ENCODE assay signal across 20 cellular contexts in the genomic region with DNA sequence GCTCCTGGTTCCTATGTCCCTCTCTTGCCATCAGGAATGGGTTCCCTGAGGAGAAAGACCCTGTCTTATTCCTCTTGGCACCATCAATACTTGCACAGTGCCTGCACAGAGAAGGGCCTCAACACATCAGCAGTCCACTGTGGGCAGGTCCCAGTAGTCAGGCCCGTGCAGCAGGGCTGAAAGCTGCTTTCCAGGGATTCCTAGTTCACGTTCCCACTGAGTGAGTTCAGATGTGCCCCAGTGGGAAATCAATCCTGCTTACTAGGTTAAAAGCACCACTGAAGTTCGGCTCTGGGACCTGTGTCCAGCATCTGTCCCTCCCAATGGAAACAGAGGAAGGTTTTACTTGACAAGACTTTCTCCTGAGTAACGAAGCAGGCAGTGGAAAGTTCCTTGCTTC. TPM values are rescaled to one million over a fixed set of nuclear protein-coding genes. Genes with fewer than 3 reads are reported as not detected.
A peak's percentile ranks its signal among the peaks of the same experiment; 100 is the strongest.
DNase-seq lines count a peak whose midpoint lies in the region; ATAC-seq and TF ChIP-seq lines count a peak whose summit lies in the region.
"Had no signal": no experiment of that assay in that cellular context is flagged by ENCODE, and none has a peak within 500 bp of the region (broad histone marks: within the 10 kb centered on the region; RNA-seq: fewer than 3 reads in every experiment).

No MANE protein-coding gene starts in this region.

- H3K27me3 ChIP-seq in adrenal gland (no peaks in the 10 kb centered on the region), osteoblast (ENCODE audit: insufficient read depth, low read length) (no peaks in the 10 kb centered on the region), BE2C (no peaks in the 10 kb centered on the region)

- DNase-seq in activated CD4-positive, alpha-beta T cell treated with anti-CD3 and anti-CD28 coated beads for 36 hours, result no peak
- DNase-seq in activated CD4-positive, alpha-beta T cell treated with anti-CD3 and anti-CD28 coated beads, Interleukin-2, amount 50 U/mL, for 1 hour, result no peak
- DNase-seq in T-cell (no peak), adrenal gland (no peak), osteoblast (ENCODE audit: insufficient read length, low spot score, missing footprints) (peak; percentile 63), BE2C (no peak), NCI-H748 (lab: John Stamatoyannopoulos, UW; ENCODE audit: unreplicated experiment) (no peak)
- DNase-seq: AML-193, NCI-H1092 treated with DMSO at 0.1 percent for 48 hours, NCI-H146, NCI-H2029 treated with DMSO at 0.1 percent for 48 hours, NCI-H774, OCI-M1 had no signal

- no peak overlapping the region for H2AFZ ChIP-seq in osteoblast (ENCODE audit: low read length)

- H3K27ac Mint-ChIP-seq in activated CD4-positive, alpha-beta T cell treated with anti-CD3 and anti-CD28 coated beads for 36 hours, result peak overlapping the region; percentile 77
- peak overlapping the region; percentile 39 to 43 for H3K27ac Mint-ChIP-seq in T-cell

- peak overlapping the region in 3 of 5 donors; percentile 24 to 74 (median 48) for H3K27ac ChIP-seq in adrenal gland
- no peak overlapping the region for H3K27ac ChIP-seq in osteoblast (ENCODE audit: low read depth, low read length)
- H3K27ac ChIP-seq: 22Rv1, SK-N-MC had no signal

- no peaks in the 10 kb centered on the region for H3K9me3 Mint-ChIP-seq in activated CD4-positive, alpha-beta T cell treated with anti-CD3 and anti-CD28 coated beads for 36 hours (ENCODE audit: low read depth)
- no peaks in the 10 kb centered on the region for H3K9me3 Mint-ChIP-seq in T-cell

- H3K4me3 ChIP-seq in adrenal gland (no peak overlapping the region), osteoblast (ENCODE audit: insufficient read depth, low read length) (no peak overlapping the region), BE2C (ENCODE audit: low read depth, low read length) (no peak overlapping the region)
- H3K4me3 ChIP-seq: GM12878, SK-N-MC had no signal

- H3K4me1 Mint-ChIP-seq in activated CD4-positive, alpha-beta T cell treated with anti-CD3 and anti-CD28 coated beads for 36 hours, result peaks cover 87% of the 10 kb centered on the region
- H3K4me1 Mint-ChIP-seq in T-cell, result peaks cover 80 to 90% (median 85%) of the 10 kb centered on the region in 3 donors

- ATAC-seq in activated CD4-positive, alpha-beta T cell treated with anti-CD3 and anti-CD28 coated beads for 36 hours, result no peak
- ATAC-seq in T-cell (replicated peaks in 1 of 4), result no peak
- no peak for ATAC-seq in HG03135 (IDR thresholded peaks at IDR 0.05; ENCODE audit: unreplicated experiment)
- ATAC-seq: GM12878 had no signal

- TF ChIP-seq POLR2A in adrenal gland (IDR thresholded peaks at IDR 0.05), result no peak

- peaks cover 62% of the 10 kb centered on the region for H4K20me1 ChIP-seq in osteoblast (ENCODE audit: insufficient read depth, low read length)

- peaks cover 15 to 31% of the 10 kb centered on the region in 2 donors for H3K4me1 ChIP-seq in adrenal gland (replicated peaks in 1 of 2)
- H3K4me1 ChIP-seq in osteoblast (ENCODE audit: insufficient read depth, low read length), result no peaks in the 10 kb centered on the region
- H3K4me1 ChIP-seq in BE2C, result no peaks in the 10 kb centered on the region

- no peak overlapping the region for H3K4me2 ChIP-seq in osteoblast (ENCODE audit: insufficient read depth, low read length)

- TF ChIP-seq CTCF in adrenal gland (IDR thresholded peaks at IDR 0.05) (no peak), osteoblast (IDR thresholded peaks at IDR 0.05; ENCODE audit: extremely low read depth, low read depth, low read length) (no peak), BE2C (IDR thresholded peaks at IDR 0.05; ENCODE audit: low read depth, low read length) (no peak)

- H3K27me3 Mint-ChIP-seq in activated CD4-positive, alpha-beta T cell treated with anti-CD3 and anti-CD28 coated beads for 36 hours, result no peaks in the 10 kb centered on the region
- H3K27me3 Mint-ChIP-seq in T-cell, result no peaks in the 10 kb centered on the region

- H3K36me3 ChIP-seq in adrenal gland (replicated peaks in 1 of 2) (no peaks in the 10 kb centered on the region), osteoblast (ENCODE audit: insufficient read depth, low read length) (peaks cover 4% of the 10 kb centered on the region), BE2C (no peaks in the 10 kb centered on the region)

- 23 to 56% (median 43%) methylated on average over 2 to 4 of the region's 4 CpGs for WGBS in adrenal gland, 4 donors

- H3K79me2 ChIP-seq in osteoblast (ENCODE audit: insufficient read depth, low read length), result peaks cover 70% of the 10 kb centered on the region

- no peaks in the 10 kb centered on the region for H3K9me3 ChIP-seq in adrenal gland (replicated peaks in 1 of 3)
- no peaks in the 10 kb centered on the region for H3K9me3 ChIP-seq in osteoblast (ENCODE audit: low read depth, low read length)
- no peaks in the 10 kb centered on the region for H3K9me3 ChIP-seq in BE2C

- H3K4me3 Mint-ChIP-seq in activated CD4-positive, alpha-beta T cell treated with anti-CD3 and anti-CD28 coated beads for 36 hours, result no peak overlapping the region
- peak overlapping the region in 1 of 3 donors; percentile 57 for H3K4me3 Mint-ChIP-seq in T-cell

- POLR2A ChIA-PET in activated CD4-positive, alpha-beta T cell treated with anti-CD3 and anti-CD28 coated beads for 36 hours (lab: Charles Lee), result interaction anchor here (0.7 kb wide), 1 partner anchor 16 kb away, joined by 4 read pairs; a partner anchor contains a TSS
- POLR2A ChIA-PET in T-cell (lab: Charles Lee), result no interaction called here

- CTCF ChIA-PET in activated CD4-positive, alpha-beta T cell treated with anti-CD3 and anti-CD28 coated beads for 36 hours (lab: Charles Lee), result interaction anchor here (0.6 to 0.9 kb wide), 2 partner anchors 53 to 202 kb away, joined by 3 to 4 read pairs; no protein-coding TSS in a partner anchor
- CTCF ChIA-PET in T-cell (lab: Charles Lee), result interaction anchor here in 1 of 2 donors (0.5 to 0.8 kb wide), 2 partner anchors 78 to 136 kb away, joined by 3 read pairs; no protein-coding TSS in a partner anchor

- intact Hi-C loops in activated CD4-positive, alpha-beta T cell treated with anti-CD3 and anti-CD28 coated beads for 36 hours (cut with DNase I, micrococcal nuclease), result loop anchor here in 1 of 2 experiments (5.0 kb wide), 1 partner anchor 224 kb away; no protein-coding TSS in a partner anchor
- intact Hi-C loops in adrenal gland (cut with DNase I), result no loop called here

- H3K36me3 Mint-ChIP-seq in activated CD4-positive, alpha-beta T cell treated with anti-CD3 and anti-CD28 coated beads for 36 hours (ENCODE audit: low read depth), result peaks cover 28% of the 10 kb centered on the region
- H3K36me3 Mint-ChIP-seq in T-cell, result peaks cover 27% of the 10 kb centered on the region

RNA-seq across cellular contexts. Expression of a gene that starts 15.7 kb away (rescaled TPM):
- total RNA-seq in activated CD4-positive, alpha-beta T cell treated with anti-CD3 and anti-CD28 coated beads for 36 hours, result 10 to 100 TPM; 32.1 to 51.8 TPM
- total RNA-seq in T-cell (10 to 100 TPM; 53.8 to 96.9 (median 77.6) TPM), adrenal gland (10 to 100 TPM; 12.4 to 37.2 (median 32.8) TPM), osteoblast (13.4 and 14.1 TPM in 2 replicates)
- polyA plus RNA-seq in adrenal gland, result 10 to 100 TPM in 1 of 3 donors, 1 to 10 TPM in 1, under 1 TPM in 1; 0.33 to 13.0 (median 7.9) TPM
- 1.2 TPM for polyA plus RNA-seq in BE2C (2012; ENCODE audit: insufficient read depth, insufficient read length, low read depth)

RNA-seq across cellular contexts. Expression of a gene that starts 45.3 kb away (rescaled TPM):
- not detected for total RNA-seq in activated CD4-positive, alpha-beta T cell treated with anti-CD3 and anti-CD28 coated beads for 36 hours
- total RNA-seq in T-cell, result not detected
- not detected for total RNA-seq in adrenal gland
- polyA plus RNA-seq in adrenal gland, result under 1 TPM in 1 of 3 donors, not detected in 2; 0.13 TPM
- total RNA-seq in osteoblast, result not detected in 2 replicates
- not detected for polyA plus RNA-seq in BE2C (2012; ENCODE audit: insufficient read depth, insufficient read length, low read depth)
- total RNA-seq: GM12878, H7, LHCN-M2, NCI-H460 had no signal

RNA-seq across cellular contexts. Expression of a gene that starts 55.0 kb away (rescaled TPM):
- 10 to 100 TPM; 44.9 to 65.5 TPM for total RNA-seq in activated CD4-positive, alpha-beta T cell treated with anti-CD3 and anti-CD28 coated beads for 36 hours
- total RNA-seq in T-cell, result 10 to 100 TPM; 34.8 to 42.0 (median 35.9) TPM
- total RNA-seq in adrenal gland, result 10 to 100 TPM in 7 of 8 donors, 1 to 10 TPM in 1; 4.1 to 40.0 (median 26.1) TPM
- polyA plus RNA-seq in adrenal gland, result 10 to 100 TPM; 15.0 to 39.7 (median 17.7) TPM
- total RNA-seq in osteoblast, result 29.0 and 31.8 TPM in 2 replicates
- 95.0 TPM for polyA plus RNA-seq in BE2C (2012; ENCODE audit: insufficient read depth, insufficient read length, low read depth)
